ENCODE assay signal across 8 cellular contexts in genomic region chr1:152869808-152870419, GRCh38. TPM values are rescaled to one million over a fixed set of nuclear protein-coding genes. Genes with fewer than 3 reads are reported as not detected.
DNase-seq lines count a peak whose midpoint lies in the region; ATAC-seq and TF ChIP-seq lines count a peak whose summit lies in the region.

No MANE protein-coding gene starts in this region.

- intact Hi-C loops in activated naive CD4-positive, alpha-beta T cell treated with anti-CD3 and anti-CD28 coated beads for 36 hours (cut with micrococcal nuclease), result loop anchor here (1.0 to 10.0 kb wide), 5 partner anchors 56 to 407 kb away; no protein-coding TSS in a partner anchor
- intact Hi-C loops in Right ventricle myocardium superior (cut with DNase I), result loop anchor here (10.0 kb wide), 1 partner anchor 355 kb away; no protein-coding TSS in a partner anchor

- H3K27ac Mint-ChIP-seq in activated naive CD4-positive, alpha-beta T cell treated with anti-CD3 and anti-CD28 coated beads for 36 hours, result no peak overlapping the region

- peak; percentile 92 for TF ChIP-seq CTCF in LNCaP clone FGC (IDR thresholded peaks at IDR 0.05; ENCODE audit: control insufficient read depth, extremely low read depth, insufficient read depth)

- ATAC-seq in Right ventricle myocardium superior (ENCODE audit: poor library complexity), result no peak
- ATAC-seq in GM19467 (IDR thresholded peaks at IDR 0.05; ENCODE audit: unreplicated experiment), result no peak

- peak; percentile 72 for DNase-seq in NCI-H2196 (lab: John Stamatoyannopoulos, UW; ENCODE audit: unreplicated experiment)
- no peak for DNase-seq in NCI-H2196 treated with DMSO at 0.1 percent for 48 hours (lab: John Stamatoyannopoulos, UW; ENCODE audit: unreplicated experiment)
- peak; percentile 26 for DNase-seq in LNCaP clone FGC (ENCODE audit: low read depth)
- DNase-seq in SK-N-DZ (ENCODE audit: low spot score), result peak; percentile 64
- DNase-seq in activated naive CD4-positive, alpha-beta T cell treated with anti-CD3 and anti-CD28 coated beads for 36 hours, result peak; percentile 79
- peak; percentile 48 for DNase-seq in Right ventricle myocardium superior
- peak; percentile 50 for DNase-seq in putamen (ENCODE audit: low spot score)

- no peaks in the 10 kb centered on the region for H3K36me3 Mint-ChIP-seq in activated naive CD4-positive, alpha-beta T cell treated with anti-CD3 and anti-CD28 coated beads for 36 hours (ENCODE audit: low read depth)

- H3K4me3 Mint-ChIP-seq in activated naive CD4-positive, alpha-beta T cell treated with anti-CD3 and anti-CD28 coated beads for 36 hours, result no peak overlapping the region

- H3K27me3 Mint-ChIP-seq in activated naive CD4-positive, alpha-beta T cell treated with anti-CD3 and anti-CD28 coated beads for 36 hours (ENCODE audit: low read depth), result peaks cover 3% of the 10 kb centered on the region

- H3K4me1 Mint-ChIP-seq in activated naive CD4-positive, alpha-beta T cell treated with anti-CD3 and anti-CD28 coated beads for 36 hours (ENCODE audit: low read depth), result no peaks in the 10 kb centered on the region

- CTCF ChIA-PET in activated naive CD4-positive, alpha-beta T cell treated with anti-CD3 and anti-CD28 coated beads for 36 hours (lab: Charles Lee), result interaction anchor here (0.7 to 1.6 kb wide), 9 partner anchors 9 to 420 kb away, joined by 3 to 7 read pairs (median 3); no protein-coding TSS in a partner anchor

- H3K9me3 Mint-ChIP-seq in activated naive CD4-positive, alpha-beta T cell treated with anti-CD3 and anti-CD28 coated beads for 36 hours, result no peaks in the 10 kb centered on the region

- no peak overlapping the region for H3K4me3 ChIP-seq in LNCaP clone FGC (ENCODE audit: low read depth, low read length)

RNA-seq across cellular contexts. Expression of gene SMCP, which starts 8.2 kb away (rescaled TPM):
- polyA plus RNA-seq in SK-N-DZ (2014; cell fraction: cytosol; rRNA removed), result not detected in 2 replicates
- not detected in 2 replicates for polyA plus RNA-seq in SK-N-DZ (2014; cell fraction: nucleus; rRNA removed)
- total RNA-seq in activated naive CD4-positive, alpha-beta T cell treated with anti-CD3 and anti-CD28 coated beads for 36 hours, result not detected
- not detected for total RNA-seq in Right ventricle myocardium superior

RNA-seq across cellular contexts. Expression of gene LCE7A, which starts 10.1 kb away (rescaled TPM):
- not detected in 2 replicates for polyA plus RNA-seq in SK-N-DZ (2014; cell fraction: cytosol; rRNA removed)
- polyA plus RNA-seq in SK-N-DZ (2014; cell fraction: nucleus; rRNA removed), result not detected in 2 replicates
- not detected for total RNA-seq in activated naive CD4-positive, alpha-beta T cell treated with anti-CD3 and anti-CD28 coated beads for 36 hours
- total RNA-seq in Right ventricle myocardium superior, result not detected

RNA-seq across cellular contexts. Expression of gene LCE6A, which starts 27.3 kb away (rescaled TPM):
- not detected in 2 replicates for polyA plus RNA-seq in SK-N-DZ (2014; cell fraction: cytosol; rRNA removed)
- polyA plus RNA-seq in SK-N-DZ (2014; cell fraction: nucleus; rRNA removed), result not detected in 2 replicates
- not detected for total RNA-seq in activated naive CD4-positive, alpha-beta T cell treated with anti-CD3 and anti-CD28 coated beads for 36 hours
- total RNA-seq in Right ventricle myocardium superior, result not detected

RNA-seq across cellular contexts. Expression of gene IVL, which starts 38.4 kb away (rescaled TPM):
- polyA plus RNA-seq in SK-N-DZ (2014; cell fraction: cytosol; rRNA removed), result not detected in 2 replicates
- polyA plus RNA-seq in SK-N-DZ (2014; cell fraction: nucleus; rRNA removed), result not detected in 2 replicates
- total RNA-seq in activated naive CD4-positive, alpha-beta T cell treated with anti-CD3 and anti-CD28 coated beads for 36 hours, result not detected
- not detected for total RNA-seq in Right ventricle myocardium superior

RNA-seq across cellular contexts. Expression of gene LCE1A, which starts 42.6 kb away (rescaled TPM):
- not detected in 2 replicates for polyA plus RNA-seq in SK-N-DZ (2014; cell fraction: cytosol; rRNA removed)
- polyA plus RNA-seq in SK-N-DZ (2014; cell fraction: nucleus; rRNA removed), result not detected in 2 replicates
- total RNA-seq in activated naive CD4-positive, alpha-beta T cell treated with anti-CD3 and anti-CD28 coated beads for 36 hours, result not detected
- total RNA-seq in Right ventricle myocardium superior, result not detected
